In genomic region chr6:43274916-43275597, GRCh38 we compare ENCODE assay signal across 1 cellular context.
TF ChIP-seq lines count a peak whose summit lies in the region.

No MANE protein-coding gene starts in this region.

TF ChIP-seq in HepG2, 621 proteins besides CTCF, POLR2A, EP300 and RAD21 (continues in another document):
- TF ChIP-seq PCBP1 (IDR thresholded peaks at IDR 0.05; ENCODE audit: borderline replicate concordance, low read depth, low read length) (0 out of 2 replicates have a peak, but pooled peaks have one; percentile 55), PHF21A (CRISPR knock-in tag; IDR thresholded peaks at IDR 0.05) (peak; percentile 85; the same call in 1 of the 2 replicates), ZNF441 (CRISPR knock-in tag; IDR thresholded peaks at IDR 0.05; ENCODE audit: borderline replicate concordance) (no peak), ZNF432 (CRISPR knock-in tag; IDR thresholded peaks at IDR 0.05; ENCODE audit: borderline replicate concordance) (no peak), NFE2L1 (CRISPR knock-in tag; IDR thresholded peaks at IDR 0.05; ENCODE audit: borderline replicate concordance) (no peak), ZNF775 (CRISPR knock-in tag; IDR thresholded peaks at IDR 0.05; ENCODE audit: borderline replicate concordance) (peak; percentile 58; the same call in 1 of the 2 replicates), MYC (CRISPR knock-in tag; IDR thresholded peaks at IDR 0.05; ENCODE audit: borderline replicate concordance) (peak; percentile 89), ZNF83 (CRISPR knock-in tag; IDR thresholded peaks at IDR 0.05; ENCODE audit: borderline replicate concordance) (no peak), HIVEP1 (CRISPR knock-in tag; IDR thresholded peaks at IDR 0.05) (peak; percentile 76; the same call in 1 of the 2 replicates), HOXA9 (CRISPR knock-in tag; IDR thresholded peaks at IDR 0.05; ENCODE audit: borderline replicate concordance) (no peak), TBL1XR1 (IDR thresholded peaks at IDR 0.05; ENCODE audit: borderline replicate concordance, low read length, partially characterized antibody) (no peak), ZFP36L1 (CRISPR knock-in tag; IDR thresholded peaks at IDR 0.05) (no peak), MLXIP (CRISPR knock-in tag; IDR thresholded peaks at IDR 0.05; ENCODE audit: borderline replicate concordance) (peak; percentile 76; the same call in 1 of the 2 replicates), EEA1 (CRISPR knock-in tag; IDR thresholded peaks at IDR 0.05; ENCODE audit: borderline replicate concordance) (peak; percentile 82; the same call in 1 of the 2 replicates), ZNF256 (CRISPR knock-in tag; conservative IDR thresholded peaks at IDR 0.05) (no peak), ATF1 (CRISPR knock-in tag; IDR thresholded peaks at IDR 0.05) (no peak), RBFOX2 (IDR thresholded peaks at IDR 0.05; ENCODE audit: low read depth, low read length) (peak; percentile 97), ATF7 (IDR thresholded peaks at IDR 0.05) (no peak), ATF7 (CRISPR knock-in tag; IDR thresholded peaks at IDR 0.05) (peak; percentile 77; the same call in 1 of the 2 replicates), JUND (CRISPR knock-in tag; IDR thresholded peaks at IDR 0.05) (peak; percentile 50; the same call in 1 of the 2 replicates), IKZF1 (IDR thresholded peaks at IDR 0.05) (no peak), ZNF687 (CRISPR knock-in tag; IDR thresholded peaks at IDR 0.05) (peak; percentile 85), ZNF136 (CRISPR knock-in tag; IDR thresholded peaks at IDR 0.05; ENCODE audit: low read depth) (no peak), TRAFD1 (CRISPR knock-in tag; IDR thresholded peaks at IDR 0.05; ENCODE audit: borderline replicate concordance) (peak; percentile 75; the same call in 1 of the 2 replicates), ZNF766 (CRISPR knock-in tag; IDR thresholded peaks at IDR 0.05; ENCODE audit: borderline replicate concordance) (no peak; the same call in 1 of the 2 replicates), TGIF2 (CRISPR knock-in tag; IDR thresholded peaks at IDR 0.05) (no peak; the same call in 1 of the 2 replicates), KAT7 (CRISPR knock-in tag; IDR thresholded peaks at IDR 0.05; ENCODE audit: borderline replicate concordance) (peak; percentile 95), MEIS1 (CRISPR knock-in tag; IDR thresholded peaks at IDR 0.05; ENCODE audit: borderline replicate concordance) (peak; percentile 79; the same call in 1 of the 2 replicates), NR2F6 (IDR thresholded peaks at IDR 0.05) (no peak), NR2F6 (CRISPR knock-in tag; IDR thresholded peaks at IDR 0.05) (peak; percentile 49; the same call in 1 of the 2 replicates), CEBPB (IDR thresholded peaks at IDR 0.05; ENCODE audit: borderline replicate concordance, low read depth, low read length) (no peak), RFX1 (IDR thresholded peaks at IDR 0.05) (no peak), GTF3A (CRISPR knock-in tag; conservative IDR thresholded peaks at IDR 0.05) (peak; percentile 92; the same call in 1 of the 2 replicates), SNAPC5 (CRISPR knock-in tag; IDR thresholded peaks at IDR 0.05; ENCODE audit: borderline replicate concordance) (no peak), ZNF124 (CRISPR knock-in tag; IDR thresholded peaks at IDR 0.05) (no peak), ZGPAT (CRISPR knock-in tag; IDR thresholded peaks at IDR 0.05) (peak; percentile 35; the same call in 1 of the 2 replicates), ZNF143 (CRISPR knock-in tag; IDR thresholded peaks at IDR 0.05) (no peak), ZNF337 (CRISPR knock-in tag; IDR thresholded peaks at IDR 0.05; ENCODE audit: borderline replicate concordance, low read depth) (0 out of 2 replicates have a peak, but pooled peaks have one; percentile 62), TP53 (CRISPR knock-in tag; conservative IDR thresholded peaks at IDR 0.05) (no peak), SETDB1 (CRISPR knock-in tag; IDR thresholded peaks at IDR 0.05; ENCODE audit: borderline replicate concordance) (no peak), CEBPG (CRISPR knock-in tag; IDR thresholded peaks at IDR 0.05) (peak; percentile 7; the same call in 1 of the 2 replicates)
- TF ChIP-seq, protein P1, sequence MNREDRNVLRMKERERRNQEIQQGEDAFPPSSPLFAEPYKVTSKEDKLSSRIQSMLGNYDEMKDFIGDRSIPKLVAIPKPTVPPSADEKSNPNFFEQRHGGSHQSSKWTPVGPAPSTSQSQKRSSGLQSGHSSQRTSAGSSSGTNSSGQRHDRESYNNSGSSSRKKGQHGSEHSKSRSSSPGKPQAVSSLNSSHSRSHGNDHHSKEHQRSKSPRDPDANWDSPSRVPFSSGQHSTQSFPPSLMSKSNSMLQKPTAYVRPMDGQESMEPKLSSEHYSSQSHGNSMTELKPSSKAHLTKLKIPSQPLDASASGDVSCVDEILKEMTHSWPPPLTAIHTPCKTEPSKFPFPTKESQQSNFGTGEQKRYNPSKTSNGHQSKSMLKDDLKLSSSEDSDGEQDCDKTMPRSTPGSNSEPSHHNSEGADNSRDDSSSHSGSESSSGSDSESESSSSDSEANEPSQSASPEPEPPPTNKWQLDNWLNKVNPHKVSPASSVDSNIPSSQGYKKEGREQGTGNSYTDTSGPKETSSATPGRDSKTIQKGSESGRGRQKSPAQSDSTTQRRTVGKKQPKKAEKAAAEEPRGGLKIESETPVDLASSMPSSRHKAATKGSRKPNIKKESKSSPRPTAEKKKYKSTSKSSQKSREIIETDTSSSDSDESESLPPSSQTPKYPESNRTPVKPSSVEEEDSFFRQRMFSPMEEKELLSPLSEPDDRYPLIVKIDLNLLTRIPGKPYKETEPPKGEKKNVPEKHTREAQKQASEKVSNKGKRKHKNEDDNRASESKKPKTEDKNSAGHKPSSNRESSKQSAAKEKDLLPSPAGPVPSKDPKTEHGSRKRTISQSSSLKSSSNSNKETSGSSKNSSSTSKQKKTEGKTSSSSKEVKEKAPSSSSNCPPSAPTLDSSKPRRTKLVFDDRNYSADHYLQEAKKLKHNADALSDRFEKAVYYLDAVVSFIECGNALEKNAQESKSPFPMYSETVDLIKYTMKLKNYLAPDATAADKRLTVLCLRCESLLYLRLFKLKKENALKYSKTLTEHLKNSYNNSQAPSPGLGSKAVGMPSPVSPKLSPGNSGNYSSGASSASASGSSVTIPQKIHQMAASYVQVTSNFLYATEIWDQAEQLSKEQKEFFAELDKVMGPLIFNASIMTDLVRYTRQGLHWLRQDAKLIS (CRISPR knock-in tag; IDR thresholded peaks at IDR 0.05): 0 out of 2 replicates have a peak, but pooled peaks have one; percentile 80
- TF ChIP-seq, protein P2, sequence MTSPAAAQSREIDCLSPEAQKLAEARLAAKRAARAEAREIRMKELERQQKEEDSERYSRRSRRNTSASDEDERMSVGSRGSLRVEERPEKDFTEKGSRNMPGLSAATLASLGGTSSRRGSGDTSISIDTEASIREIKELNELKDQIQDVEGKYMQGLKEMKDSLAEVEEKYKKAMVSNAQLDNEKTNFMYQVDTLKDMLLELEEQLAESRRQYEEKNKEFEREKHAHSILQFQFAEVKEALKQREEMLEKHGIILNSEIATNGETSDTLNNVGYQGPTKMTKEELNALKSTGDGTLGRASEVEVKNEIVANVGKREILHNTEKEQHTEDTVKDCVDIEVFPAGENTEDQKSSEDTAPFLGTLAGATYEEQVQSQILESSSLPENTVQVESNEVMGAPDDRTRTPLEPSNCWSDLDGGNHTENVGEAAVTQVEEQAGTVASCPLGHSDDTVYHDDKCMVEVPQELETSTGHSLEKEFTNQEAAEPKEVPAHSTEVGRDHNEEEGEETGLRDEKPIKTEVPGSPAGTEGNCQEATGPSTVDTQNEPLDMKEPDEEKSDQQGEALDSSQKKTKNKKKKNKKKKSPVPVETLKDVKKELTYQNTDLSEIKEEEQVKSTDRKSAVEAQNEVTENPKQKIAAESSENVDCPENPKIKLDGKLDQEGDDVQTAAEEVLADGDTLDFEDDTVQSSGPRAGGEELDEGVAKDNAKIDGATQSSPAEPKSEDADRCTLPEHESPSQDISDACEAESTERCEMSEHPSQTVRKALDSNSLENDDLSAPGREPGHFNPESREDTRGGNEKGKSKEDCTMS (CRISPR knock-in tag; conservative IDR thresholded peaks at IDR 0.05): no peak
- TF ChIP-seq, protein P3, sequence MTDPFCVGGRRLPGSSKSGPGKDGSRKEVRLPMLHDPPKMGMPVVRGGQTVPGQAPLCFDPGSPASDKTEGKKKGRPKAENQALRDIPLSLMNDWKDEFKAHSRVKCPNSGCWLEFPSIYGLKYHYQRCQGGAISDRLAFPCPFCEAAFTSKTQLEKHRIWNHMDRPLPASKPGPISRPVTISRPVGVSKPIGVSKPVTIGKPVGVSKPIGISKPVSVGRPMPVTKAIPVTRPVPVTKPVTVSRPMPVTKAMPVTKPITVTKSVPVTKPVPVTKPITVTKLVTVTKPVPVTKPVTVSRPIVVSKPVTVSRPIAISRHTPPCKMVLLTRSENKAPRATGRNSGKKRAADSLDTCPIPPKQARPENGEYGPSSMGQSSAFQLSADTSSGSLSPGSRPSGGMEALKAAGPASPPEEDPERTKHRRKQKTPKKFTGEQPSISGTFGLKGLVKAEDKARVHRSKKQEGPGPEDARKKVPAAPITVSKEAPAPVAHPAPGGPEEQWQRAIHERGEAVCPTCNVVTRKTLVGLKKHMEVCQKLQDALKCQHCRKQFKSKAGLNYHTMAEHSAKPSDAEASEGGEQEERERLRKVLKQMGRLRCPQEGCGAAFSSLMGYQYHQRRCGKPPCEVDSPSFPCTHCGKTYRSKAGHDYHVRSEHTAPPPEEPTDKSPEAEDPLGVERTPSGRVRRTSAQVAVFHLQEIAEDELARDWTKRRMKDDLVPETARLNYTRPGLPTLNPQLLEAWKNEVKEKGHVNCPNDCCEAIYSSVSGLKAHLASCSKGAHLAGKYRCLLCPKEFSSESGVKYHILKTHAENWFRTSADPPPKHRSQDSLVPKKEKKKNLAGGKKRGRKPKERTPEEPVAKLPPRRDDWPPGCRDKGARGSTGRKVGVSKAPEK (CRISPR knock-in tag; IDR thresholded peaks at IDR 0.05; ENCODE audit: borderline replicate concordance): no peak
